In genomic region chr19:19534556-19535265, GRCh38 we compare ENCODE assay signal across 15 cellular contexts. TPM values are rescaled to one million over a fixed set of nuclear protein-coding genes. Genes with fewer than 3 reads are reported as not detected.
A peak's percentile ranks its signal among the peaks of the same experiment; 100 is the strongest.
DNase-seq lines count a peak whose midpoint lies in the region; ATAC-seq and TF ChIP-seq lines count a peak whose summit lies in the region.
"Had no signal": no experiment of that assay in that cellular context is flagged by ENCODE, and none has a peak within 500 bp of the region (broad histone marks: within the 10 kb centered on the region; RNA-seq: fewer than 3 reads in every experiment).

No MANE protein-coding gene starts in this region.

- H4K20me1 ChIP-seq in IMR-90 (ENCODE audit: insufficient read depth, low read length) (peaks cover 11% of the 10 kb centered on the region; the same call in 1 of the 2 replicates), osteoblast (ENCODE audit: insufficient read depth, low read length) (peaks cover 4% of the 10 kb centered on the region)

- H3K4ac ChIP-seq in IMR-90 (ENCODE audit: low read depth, low read length) = no peak overlapping the region

- H3K79me1 ChIP-seq in IMR-90 (ENCODE audit: low read depth in 1 of 2, low read length in 2 of 2) = no peaks in the 10 kb centered on the region; a peak in 1 of 4 replicates

- H3K4me3 Mint-ChIP-seq in central memory CD8-positive, alpha-beta T cell = no peak overlapping the region

- no TSS peak for BruUV-seq in IMR-90 (replicated peaks; lab: Mats Ljungman, UMichigan)

- H3K79me2 ChIP-seq in osteoblast (ENCODE audit: insufficient read depth, low read length) = no peaks in the 10 kb centered on the region

- H3K14ac ChIP-seq in IMR-90 (replicated peaks; ENCODE audit: low read depth, low read length) = no peak overlapping the region

- CTCF ChIA-PET in IMR-90 (lab: Yijun Ruan, JAX) = no interaction called here

- H3K27me3 ChIP-seq in IMR-90 (ENCODE audit: control insufficient read depth, insufficient read depth, low read length) = peaks cover 16% of the 10 kb centered on the region
- H3K27me3 ChIP-seq in osteoblast (ENCODE audit: insufficient read depth, low read length) = peaks cover 14% of the 10 kb centered on the region
- no peaks in the 10 kb centered on the region for H3K27me3 ChIP-seq in effector memory CD4-positive, alpha-beta T cell (replicated peaks; ENCODE audit: control insufficient read depth, insufficient read depth, low read length, poor library complexity, severe bottlenecking)

- in situ Hi-C loops in IMR-90 (cut with MboI; ENCODE audit: low sequenced_read_pairs) = loop anchor here (5.0 to 25.0 kb wide), 2 partner anchors 108 to 428 kb away; partner anchors contain the start of gene GMIP

- H4K5ac ChIP-seq in IMR-90 (ENCODE audit: low read depth, low read length) = no peak overlapping the region

- peaks cover 13% of the 10 kb centered on the region for H3K36me3 Mint-ChIP-seq in central memory CD8-positive, alpha-beta T cell (ENCODE audit: insufficient read depth)

- H3K36me3 ChIP-seq in IMR-90 (ENCODE audit: control insufficient read depth, insufficient read depth, low read length) = no peaks in the 10 kb centered on the region
- H3K36me3 ChIP-seq in osteoblast (ENCODE audit: insufficient read depth, low read length) = no peaks in the 10 kb centered on the region
- H3K36me3 ChIP-seq in effector memory CD4-positive, alpha-beta T cell (ENCODE audit: control insufficient read depth, insufficient read depth, low read length) = no peaks in the 10 kb centered on the region

- TF ChIP-seq CTCF in IMR-90 (conservative IDR thresholded peaks at IDR 0.05; ENCODE audit: low read depth, low read length) (no peak), osteoblast (IDR thresholded peaks at IDR 0.05; ENCODE audit: extremely low read depth, low read depth, low read length) (no peak)

- H2AK9ac ChIP-seq in IMR-90 (replicated peaks; ENCODE audit: low read depth, low read length, poor library complexity) = no peak overlapping the region

- WGBS in IMR-90 (ENCODE audit: extremely low coverage in 2 of 2, insufficient read length in 1 of 2), 2 experiments = 57% methylated on average over 17 of the region's 27 CpGs; no CpG with 5 or more reads in 1 of the 2 experiments

- no peak overlapping the region for H4K8ac ChIP-seq in IMR-90 (ENCODE audit: low read depth in 2 of 2, low read length in 2 of 2)

- H3K4me3 ChIP-seq in IMR-90 (ENCODE audit: insufficient read depth, low read depth, low read length) (no peak overlapping the region), osteoblast (ENCODE audit: insufficient read depth, low read length) (no peak overlapping the region)
- no peak overlapping the region for H3K4me3 ChIP-seq in effector memory CD4-positive, alpha-beta T cell (ENCODE audit: insufficient read depth, low read depth, low read length, poor library complexity, severe bottlenecking)

- H3K18ac ChIP-seq in IMR-90 (ENCODE audit: low read depth, low read length) = no peak overlapping the region

- H3K4me2 ChIP-seq in IMR-90 (ENCODE audit: low read depth, low read length) (no peak overlapping the region), osteoblast (ENCODE audit: insufficient read depth, low read length) (no peak overlapping the region)

- no peak overlapping the region for H3K56ac ChIP-seq in IMR-90 (ENCODE audit: extremely low read depth, insufficient read depth, low read length)

- DNase-seq in IMR-90 (no peak), osteoblast (ENCODE audit: insufficient read length, low spot score, missing footprints) (peak; percentile 87), NOMO-1 treated with dmso at 0.1 percent for 144 hours (lab: John Stamatoyannopoulos, UW; ENCODE audit: unreplicated experiment) (no peak)
- no peak for DNase-seq in central memory CD8-positive, alpha-beta T cell (ENCODE audit: low spot score in 2 of 2)
- DNase-seq in effector memory CD4-positive, alpha-beta T cell = no peak
- DNase-seq in central memory CD4-positive, alpha-beta T cell = no peak
- DNase-seq: H7, Kasumi-1, MM.1S, NCI-H1092 treated with DMSO at 0.1 percent for 48 hours, NCI-H2081 treated with DMSO at 0.1 percent for 48 hours, NCI-H510A treated with DMSO at 0.1 percent for 48 hours, Right ventricle myocardium superior had no signal

- no peak overlapping the region for H3K27ac ChIP-seq in IMR-90 (ENCODE audit: insufficient read depth, low read length)
- H3K27ac ChIP-seq in osteoblast (ENCODE audit: low read depth, low read length) = no peak overlapping the region
- no peak overlapping the region for H3K27ac ChIP-seq in effector memory CD4-positive, alpha-beta T cell (ENCODE audit: insufficient read depth, low read length, poor library complexity, severe bottlenecking)

- H3K9me3 ChIP-seq in IMR-90 (ENCODE audit: control insufficient read depth, insufficient read depth, low read length) (no peaks in the 10 kb centered on the region), osteoblast (ENCODE audit: low read depth, low read length) (no peaks in the 10 kb centered on the region)
- no peaks in the 10 kb centered on the region for H3K9me3 ChIP-seq in effector memory CD4-positive, alpha-beta T cell (ENCODE audit: control insufficient read depth, low read length)

- ATAC-seq in IMR-90 (ENCODE audit: low read depth) = no peak
- ATAC-seq in central memory CD8-positive, alpha-beta T cell (replicated peaks; ENCODE audit: extremely low read depth, poor library complexity, severe bottlenecking) = no peak
- ATAC-seq: Panc1, SK-N-SH treated with all-trans-retinoic acid at 6 μM for 48 hours had no signal

- H2BK120ac ChIP-seq in IMR-90 (ENCODE audit: low read depth, low read length) = no peak overlapping the region

- H3K9me3 Mint-ChIP-seq in central memory CD8-positive, alpha-beta T cell = no peaks in the 10 kb centered on the region

- no peak overlapping the region for H3K9ac ChIP-seq in IMR-90 (ENCODE audit: low read depth, low read length)

- POLR2A ChIA-PET in IMR-90 (lab: Charles Lee; ENCODE audit: unreplicated experiment) = no interaction called here

- TF ChIP-seq RAD21 in IMR-90 (IDR thresholded peaks at IDR 0.05; ENCODE audit: low read length) = no peak

- TF ChIP-seq POLR2A in IMR-90 (IDR thresholded peaks at IDR 0.05; ENCODE audit: low read depth, low read length) = no peak

- H2BK5ac ChIP-seq in IMR-90 (ENCODE audit: low read depth, low read length, poor library complexity, severe bottlenecking) = no peak overlapping the region

- H3K4me1 Mint-ChIP-seq in central memory CD8-positive, alpha-beta T cell = peaks cover 24% of the 10 kb centered on the region

- peaks cover 11% of the 10 kb centered on the region for H3K27me3 Mint-ChIP-seq in central memory CD8-positive, alpha-beta T cell

- H3K9me1 ChIP-seq in IMR-90 (ENCODE audit: insufficient read depth, low read length) = no peaks in the 10 kb centered on the region

- no peak overlapping the region for H3K23ac ChIP-seq in IMR-90 (ENCODE audit: low read depth, low read length)

- H3K4me1 ChIP-seq in IMR-90 (ENCODE audit: control insufficient read depth, insufficient read depth, low read length) (peaks cover 5% of the 10 kb centered on the region), osteoblast (ENCODE audit: insufficient read depth, low read length) (peaks cover 15% of the 10 kb centered on the region)
- H3K4me1 ChIP-seq in effector memory CD4-positive, alpha-beta T cell (ENCODE audit: control insufficient read depth, insufficient read depth, low read length, poor library complexity, severe bottlenecking) = peaks cover 23% of the 10 kb centered on the region

- H2BK20ac ChIP-seq in IMR-90 (ENCODE audit: low read depth, low read length) = no peak overlapping the region

- peak overlapping the region; percentile 23 for H3K27ac Mint-ChIP-seq in central memory CD8-positive, alpha-beta T cell (ENCODE audit: low read depth)

- dilution Hi-C loops in IMR-90 (cut with HindIII; ENCODE audit: low sequenced_read_pairs, unreplicated experiment) = no loop called here

- 0 out of 2 replicates have a peak overlapping the region, but pooled peaks have one; percentile 15 for H2AK5ac ChIP-seq in IMR-90 (ENCODE audit: low read depth, low read length)

- H2AFZ ChIP-seq in IMR-90 (replicated peaks; ENCODE audit: low read length, poor library complexity) = no peak overlapping the region
- H2AFZ ChIP-seq in osteoblast (ENCODE audit: low read length) = no peak overlapping the region

- intact Hi-C loops in IMR-90 (cut with micrococcal nuclease) = no loop called here

- H2BK15ac ChIP-seq in IMR-90 (ENCODE audit: low read depth, low read length) = no peak overlapping the region

- no peak overlapping the region for H4K91ac ChIP-seq in IMR-90 (ENCODE audit: insufficient read depth, low read depth, low read length)

TF ChIP-seq in IMR-90, 13 proteins besides CTCF, POLR2A, EP300 and RAD21 (continues in another document):
- TF ChIP-seq FOS (IDR thresholded peaks at IDR 0.05; ENCODE audit: low read depth, low read length) (no peak), RFX5 (IDR thresholded peaks at IDR 0.05; ENCODE audit: low read depth, low read length) (no peak), USF2 (IDR thresholded peaks at IDR 0.05; ENCODE audit: low read depth, low read length) (no peak), MAZ (IDR thresholded peaks at IDR 0.05; ENCODE audit: borderline replicate concordance, low read depth, low read length) (no peak)

RNA-seq across cellular contexts. Expression of gene CILP2, which starts 3.4 kb away (rescaled TPM):
- 0.18 and 0.28 TPM in 2 replicates for total RNA-seq in IMR-90 (2012; rRNA removed)
- polyA plus RNA-seq in IMR-90 (2012; rRNA removed) = 0.87 and 0.96 TPM in 2 replicates
- polyA plus RNA-seq in IMR-90 (2012; cell fraction: cytosol; rRNA removed) = 0.65 and 1.2 TPM in 2 replicates
- polyA plus RNA-seq in IMR-90 (2012; cell fraction: nucleus; rRNA removed; ENCODE audit: low replicate concordance) = 0.96 and 2.9 TPM in 2 replicates
- 0.72 and 0.88 TPM in 2 replicates for total RNA-seq in osteoblast

RNA-seq across cellular contexts. Expression of gene YJEFN3, which starts 6.0 kb away (rescaled TPM):
- 0.56 and 0.72 TPM in 2 replicates for total RNA-seq in IMR-90 (2012; rRNA removed)
- 4.0 and 4.8 TPM in 2 replicates for polyA plus RNA-seq in IMR-90 (2012; rRNA removed)
- polyA plus RNA-seq in IMR-90 (2012; cell fraction: cytosol; rRNA removed) = 2.3 and 3.9 TPM in 2 replicates
- polyA plus RNA-seq in IMR-90 (2012; cell fraction: nucleus; rRNA removed; ENCODE audit: low replicate concordance) = 30.3 and 57.8 TPM in 2 replicates
- total RNA-seq in osteoblast = under 0.01 and 0.29 TPM in 2 replicates

RNA-seq across cellular contexts. Expression of gene NDUFA13, which starts 18.7 kb away (rescaled TPM):
- total RNA-seq in IMR-90 (2012; rRNA removed) (30.6 and 33.6 TPM in 2 replicates), osteoblast (160 and 202 TPM in 2 replicates)
- 667 and 912 TPM in 2 replicates for polyA plus RNA-seq in IMR-90 (2012; rRNA removed)
- 91.5 and 373 TPM in 2 replicates for polyA plus RNA-seq in IMR-90 (2012; cell fraction: cytosol; rRNA removed)
- polyA plus RNA-seq in IMR-90 (2012; cell fraction: nucleus; rRNA removed; ENCODE audit: low replicate concordance) = 118 and 386 TPM in 2 replicates

RNA-seq across cellular contexts. Expression of gene TSSK6, which starts 19.4 kb away (rescaled TPM):
- total RNA-seq in IMR-90 (2012; rRNA removed) = 0.56 and 1.3 TPM in 2 replicates
- 2.0 and 2.2 TPM in 2 replicates for polyA plus RNA-seq in IMR-90 (2012; rRNA removed)
- polyA plus RNA-seq in IMR-90 (2012; cell fraction: cytosol; rRNA removed) = 1.7 and 2.5 TPM in 2 replicates
- 0.96 and 4.6 TPM in 2 replicates for polyA plus RNA-seq in IMR-90 (2012; cell fraction: nucleus; rRNA removed; ENCODE audit: low replicate concordance)
- total RNA-seq in osteoblast = 2.7 and 4.3 TPM in 2 replicates
